In the genomic region with DNA sequence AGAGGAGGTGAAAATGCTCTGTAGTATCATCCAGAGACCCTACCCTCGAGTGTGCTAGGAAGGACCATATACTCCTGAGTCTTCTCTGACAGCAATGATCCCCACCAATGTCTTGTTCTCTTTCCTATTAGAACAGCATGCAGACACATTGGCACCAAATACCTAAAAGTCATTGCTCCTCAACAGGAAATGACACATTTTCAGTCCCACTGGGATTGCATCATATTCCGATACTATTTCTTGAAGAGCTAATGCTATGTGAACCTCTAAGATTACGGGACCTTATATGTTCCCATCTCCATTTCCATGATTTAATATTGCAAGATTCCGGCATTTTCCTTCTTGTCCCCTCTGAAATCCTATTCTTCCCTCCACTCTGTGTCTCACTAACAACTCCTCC, we compare ENCODE assay signal across 17 cellular contexts.
DNase-seq lines count a peak whose midpoint lies in the region; ATAC-seq and TF ChIP-seq lines count a peak whose summit lies in the region.
"Had no signal": no experiment of that assay in that cellular context is flagged by ENCODE, and none has a peak within 500 bp of the region (broad histone marks: within the 10 kb centered on the region; RNA-seq: fewer than 3 reads in every experiment).

No MANE protein-coding gene starts in this region.

- TF ChIP-seq CTCF in RWPE1 (conservative IDR thresholded peaks at IDR 0.05; ENCODE audit: low read depth), result no peak
- TF ChIP-seq CTCF in fibroblast of mammary gland (conservative IDR thresholded peaks at IDR 0.05; ENCODE audit: control insufficient read depth, insufficient read depth, low read depth, low read length), result no peak

- CTCF ChIA-PET in RWPE1 (lab: Yijun Ruan, JAX), result interaction anchor here (0.6 kb wide), 1 partner anchor 11 kb away, joined by 3 read pairs; no protein-coding TSS in a partner anchor

- POLR2A ChIA-PET in RWPE1 (lab: Yijun Ruan, JAX; ENCODE audit: low non-redundant PET), result no interaction called here

- no peak overlapping the region for H3K4me3 ChIP-seq in fibroblast of mammary gland (ENCODE audit: control insufficient read depth, low read depth, low read length)
- H3K4me3 ChIP-seq: esophagus muscularis mucosa, prostate gland had no signal

- H3K27ac ChIP-seq in RWPE1, result no peak overlapping the region
- H3K27ac ChIP-seq: esophagus muscularis mucosa, KMS-11, prostate gland had no signal

- DNase-seq in A172 (ENCODE audit: low spot score) (peak; percentile 65), HCEC 1CT (peak; percentile 82), RWPE1 (ENCODE audit: low spot score) (peak; percentile 21), fibroblast of mammary gland (ENCODE audit: low read depth) (peak; percentile 84), D341Med (ENCODE audit: low spot score) (no peak), NCI-H446 (lab: John Stamatoyannopoulos, UW) (no peak), mucosa of gallbladder (ENCODE audit: low spot score) (no peak)
- DNase-seq: activated CD8-positive, alpha-beta memory T cell treated with anti-CD3 and anti-CD28 coated beads for 24 hours; immature natural killer cell; NCI-H2081 treated with DMSO at 0.1 percent for 48 hours; stimulated activated CD4-positive, alpha-beta T cell treated with anti-CD3 and anti-CD28 coated beads, Interleukin-4, amount 100 ng/mL, for 1 hour; stimulated activated naive B cell treated with anti-CD40 and anti-IgM and Interleukin-4, amounts not matched to agents 10 μg/mL and 1 μg/mL and 100 μg/mL, for 72 hours; T1000 had no signal

- no peak for ATAC-seq in HG02970 (IDR thresholded peaks at IDR 0.05; ENCODE audit: low FRiP score, unreplicated experiment)
- ATAC-seq: stimulated activated naive B cell treated with anti-CD40 and anti-IgM and Interleukin-4, amounts not matched to agents 10 μg/mL and 1 μg/mL and 100 μg/mL, for 72 hours had no signal

Comparison
In these comparisons a context has a peak if more than half of its experiments do, and no peak if none do; other contexts are left out.
1. DNase-seq: peak in A172 (single experiment), HCEC 1CT (single experiment), RWPE1 (single experiment) and fibroblast of mammary gland (single experiment); none in D341Med (single experiment), NCI-H446 (0 of 2) and mucosa of gallbladder (single experiment).